In the genomic region with DNA sequence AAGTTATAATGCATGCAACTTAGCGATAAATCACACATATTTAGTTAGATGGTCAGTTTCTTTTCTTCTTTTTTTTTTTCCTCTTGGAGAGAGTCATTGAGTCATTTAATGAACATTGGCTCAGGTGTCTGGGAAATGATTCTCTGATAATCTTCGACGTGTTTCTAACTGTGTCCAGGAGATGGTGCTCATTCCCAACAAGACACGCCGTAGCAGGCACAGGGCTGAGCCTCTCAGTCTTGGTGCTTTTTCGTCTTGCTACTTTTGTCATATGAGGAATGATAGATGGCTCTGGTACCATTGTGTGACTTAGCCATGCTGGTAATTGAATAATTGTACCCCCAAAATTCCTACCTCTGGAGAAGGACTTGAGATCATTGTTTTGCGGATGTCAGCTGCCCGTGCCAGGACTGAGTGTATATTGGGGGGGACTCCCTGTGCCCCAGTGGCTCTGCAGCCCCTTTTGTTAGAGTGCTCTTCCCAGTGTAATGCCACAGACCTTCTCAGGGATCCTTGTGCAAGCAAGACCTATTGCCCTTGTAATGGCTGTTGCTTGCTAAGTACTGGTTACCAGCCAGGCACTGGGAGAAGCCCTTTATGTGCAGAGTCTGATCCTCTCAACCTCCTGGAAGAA, we compare ENCODE assay signal across 8 cellular contexts.
A peak's percentile ranks its signal among the peaks of the same experiment; 100 is the strongest.
DNase-seq lines count a peak whose midpoint lies in the region; ATAC-seq, FAIRE-seq and TF ChIP-seq lines count a peak whose summit lies in the region.

No MANE protein-coding gene starts in this region.

- no peak overlapping the region for H3K4me2 ChIP-seq in trophoblast cell (ENCODE audit: low read length)

- H3K9me3 ChIP-seq in trophoblast cell (ENCODE audit: insufficient read depth, low read depth, low read length) = no peaks in the 10 kb centered on the region

- no peak overlapping the region for H4K8ac ChIP-seq in trophoblast cell (ENCODE audit: low read depth, low read length)

- H3K27me3 ChIP-seq in trophoblast cell (ENCODE audit: insufficient read depth, low read length) = no peaks in the 10 kb centered on the region

- peak; percentile 75 for ATAC-seq in HG02642 (IDR thresholded peaks at IDR 0.05; ENCODE audit: poor library complexity, unreplicated experiment)
- no peak for ATAC-seq in naive thymus-derived CD8-positive, alpha-beta T cell

- peak; percentile 34 for TF ChIP-seq CTCF in GM13976 (IDR thresholded peaks at IDR 0.05; ENCODE audit: borderline replicate concordance, control extremely low read depth, extremely low read depth, insufficient read depth, missing control alignments)

- in situ Hi-C loops in GM13976 (cut with MboI; ENCODE audit: low sequenced_read_pairs, unreplicated experiment) = loop anchor here (10.0 to 25.0 kb wide), 2 partner anchors 532 to 889 kb away; no protein-coding TSS in a partner anchor

- no peak overlapping the region for H3K27ac ChIP-seq in trophoblast cell (ENCODE audit: low read depth, low read length)

- no peak overlapping the region for H4K12ac ChIP-seq in trophoblast cell (ENCODE audit: low read depth, low read length)

- no peak overlapping the region for H3K23ac ChIP-seq in trophoblast cell (ENCODE audit: low read length)

- H2BK5ac ChIP-seq in trophoblast cell (ENCODE audit: low read depth, low read length, poor library complexity) = no peak overlapping the region

- H3K27me3 Mint-ChIP-seq in naive thymus-derived CD8-positive, alpha-beta T cell = peaks cover 7 to 33% (median 14%) of the 10 kb centered on the region in 5 donors

- peaks cover 3 to 4% of the 10 kb centered on the region in 2 experiments for H3K4me1 ChIP-seq in trophoblast cell (ENCODE audit: control insufficient read depth in 1 of 2, insufficient read depth in 2 of 2, low read length in 2 of 2)

- no peak overlapping the region for H3K4me3 ChIP-seq in trophoblast cell (ENCODE audit: low read depth, low read length)

- POLR2A ChIA-PET in naive thymus-derived CD8-positive, alpha-beta T cell (lab: Charles Lee) = no interaction called here

- peak; percentile 74 for FAIRE-seq in TTC549 (lab: Jason Lieb, UNC)

- no peak overlapping the region for H3K14ac ChIP-seq in trophoblast cell (ENCODE audit: low read length)

- H2BK12ac ChIP-seq in trophoblast cell (ENCODE audit: low read length) = no peak overlapping the region

- no peaks in the 10 kb centered on the region for H3K79me1 ChIP-seq in trophoblast cell (ENCODE audit: low read length)

- H3K18ac ChIP-seq in trophoblast cell (ENCODE audit: low read length) = no peak overlapping the region

- peak; percentile 32 for DNase-seq in AG08396 (ENCODE audit: low spot score)
- peak; percentile 41 for DNase-seq in GM13976 (ENCODE audit: low spot score)
- DNase-seq in NCI-H1105 (lab: John Stamatoyannopoulos, UW) = peak; percentile 25
- peak; percentile 20 for DNase-seq in glomerular endothelial cell (ENCODE audit: extremely low read depth, low read depth, low spot score)
- DNase-seq in trophoblast cell = peak; percentile 71 to 87
- DNase-seq in naive thymus-derived CD8-positive, alpha-beta T cell = no peak

- H4K91ac ChIP-seq in trophoblast cell (ENCODE audit: low read depth, low read length) = no peak overlapping the region

- H3K79me2 ChIP-seq in trophoblast cell (ENCODE audit: control insufficient read depth, insufficient read depth, low read length, poor library complexity) = no peaks in the 10 kb centered on the region

- no peak overlapping the region for H3K4me3 Mint-ChIP-seq in naive thymus-derived CD8-positive, alpha-beta T cell

- H3K36me3 ChIP-seq in trophoblast cell (ENCODE audit: control insufficient read depth in 1 of 2, insufficient read depth in 2 of 2, low read length in 2 of 2) = no peaks in the 10 kb centered on the region

- H2BK120ac ChIP-seq in trophoblast cell (ENCODE audit: insufficient read depth, low read length, poor library complexity) = no peak overlapping the region

- H2AFZ ChIP-seq in trophoblast cell (ENCODE audit: insufficient read depth, low read length, poor library complexity) = no peak overlapping the region

- H3K4ac ChIP-seq in trophoblast cell (ENCODE audit: low read depth, low read length) = no peak overlapping the region

- WGBS in trophoblast cell (ENCODE audit: extremely low coverage, insufficient coverage, insufficient read length) = no CpG with 5 or more reads among the region's 8 CpGs

- H3K36me3 Mint-ChIP-seq in naive thymus-derived CD8-positive, alpha-beta T cell = no peaks in the 10 kb centered on the region

- H3K9ac ChIP-seq in trophoblast cell (ENCODE audit: low read length) = no peak overlapping the region

- H3K4me1 Mint-ChIP-seq in naive thymus-derived CD8-positive, alpha-beta T cell = no peaks in the 10 kb centered on the region

- no peak overlapping the region for H2AK5ac ChIP-seq in trophoblast cell (ENCODE audit: low read length)

- no peak overlapping the region for H3K27ac Mint-ChIP-seq in naive thymus-derived CD8-positive, alpha-beta T cell

- H3K9me3 Mint-ChIP-seq in naive thymus-derived CD8-positive, alpha-beta T cell = peaks cover 0 to 2% (median 0%) of the 10 kb centered on the region in 9 donors

Comparison
In these comparisons a context has a peak if more than half of its experiments do, and no peak if none do; other contexts are left out.
1. DNase-seq: peak in AG08396 (single experiment), GM13976 (single experiment), NCI-H1105 (single experiment), glomerular endothelial cell (single experiment) and trophoblast cell (2 of 2); none in naive thymus-derived CD8-positive, alpha-beta T cell (0 of 10).